Comparison of ENCODE assay signal across 29 cellular contexts in genomic region chr15:81500081-81500480, GRCh38.
"Had no signal": no experiment of that assay in that cellular context is flagged by ENCODE, and none has a peak within 500 bp of the region (broad histone marks: within the 10 kb centered on the region; RNA-seq: fewer than 3 reads in every experiment).

No MANE protein-coding gene starts in this region.

- H3K4me1 Mint-ChIP-seq: stimulated activated effector memory CD8-positive, alpha-beta T cell treated with anti-CD3 and anti-CD28 coated beads, Interleukin-12 subunit alpha, Interleukin-12 subunit beta, amount 100 ng/mL, for 72 hours; stimulated activated memory B cell treated with anti-CD40 and anti-IgM and Interleukin-4, amounts not matched to agents 10 μg/mL and 1 μg/mL and 100 μg/mL, for 72 hours; stimulated activated naive B cell treated with anti-CD40 and anti-IgM and Interleukin-4, amounts not matched to agents 10 μg/mL and 1 μg/mL and 100 μg/mL, for 72 hours; stimulated activated naive CD8-positive, alpha-beta T cell treated with anti-CD3 and anti-CD28 coated beads, Interleukin-15, amount 100 ng/mL, for 72 hours had no signal

- H3K27ac Mint-ChIP-seq: stimulated activated effector memory CD8-positive, alpha-beta T cell treated with anti-CD3 and anti-CD28 coated beads, Interleukin-12 subunit alpha, Interleukin-12 subunit beta, amount 100 ng/mL, for 72 hours; stimulated activated memory B cell treated with anti-CD40 and anti-IgM and Interleukin-4, amounts not matched to agents 10 μg/mL and 1 μg/mL and 100 μg/mL, for 72 hours; stimulated activated naive B cell treated with anti-CD40 and anti-IgM and Interleukin-4, amounts not matched to agents 10 μg/mL and 1 μg/mL and 100 μg/mL, for 72 hours; stimulated activated naive CD8-positive, alpha-beta T cell treated with anti-CD3 and anti-CD28 coated beads, Interleukin-15, Interleukin-2, amounts not matched to agents 100 ng/mL and 50 ng/mL, for 24 hours; type B pancreatic cell had no signal

- H3K36me3 ChIP-seq: stomach, suprapubic skin, thoracic aorta, thyroid gland, tibial artery, tibial nerve, transverse colon, upper lobe of left lung, upper lobe of right lung, uterus, vagina had no signal

- ATAC-seq: stimulated activated effector memory CD8-positive, alpha-beta T cell treated with anti-CD3 and anti-CD28 coated beads, Interleukin-12 subunit alpha, Interleukin-12 subunit beta, amount 100 ng/mL, for 72 hours; stimulated activated memory B cell treated with anti-CD40 and anti-IgM and Interleukin-4, amounts not matched to agents 10 μg/mL and 1 μg/mL and 100 μg/mL, for 72 hours; stimulated activated naive B cell treated with anti-CD40 and anti-IgM and Interleukin-4, amounts not matched to agents 10 μg/mL and 1 μg/mL and 100 μg/mL, for 72 hours; stimulated activated naive CD8-positive, alpha-beta T cell treated with anti-CD3 and anti-CD28 coated beads, Interleukin-15, amount 100 ng/mL, for 72 hours; stimulated activated naive CD8-positive, alpha-beta T cell treated with anti-CD3 and anti-CD28 coated beads, Interleukin-15, Interleukin-2, amounts not matched to agents 100 U/mL and 50 U/mL, for 24 hours; upper lobe of right lung had no signal

- H3K4me3 Mint-ChIP-seq: stimulated activated effector memory CD8-positive, alpha-beta T cell treated with anti-CD3 and anti-CD28 coated beads, Interleukin-12 subunit alpha, Interleukin-12 subunit beta, amount 100 ng/mL, for 72 hours; stimulated activated memory B cell treated with anti-CD40 and anti-IgM and Interleukin-4, amounts not matched to agents 10 μg/mL and 1 μg/mL and 100 μg/mL, for 72 hours; stimulated activated naive B cell treated with anti-CD40 and anti-IgM and Interleukin-4, amounts not matched to agents 10 μg/mL and 1 μg/mL and 100 μg/mL, for 72 hours; stimulated activated naive CD8-positive, alpha-beta T cell treated with anti-CD3 and anti-CD28 coated beads, Interleukin-15, amount 100 ng/mL, for 72 hours; stimulated activated naive CD8-positive, alpha-beta T cell treated with anti-CD3 and anti-CD28 coated beads, Interleukin-15, Interleukin-2, amounts not matched to agents 100 ng/mL and 50 ng/mL, for 24 hours; type B pancreatic cell had no signal

- H3K27me3 ChIP-seq: testis, thyroid gland, tibial nerve, transverse colon, upper lobe of left lung, uterus, vagina had no signal

- H3K9me3 Mint-ChIP-seq: stimulated activated effector memory CD8-positive, alpha-beta T cell treated with anti-CD3 and anti-CD28 coated beads, Interleukin-12 subunit alpha, Interleukin-12 subunit beta, amount 100 ng/mL, for 72 hours; stimulated activated naive CD8-positive, alpha-beta T cell treated with anti-CD3 and anti-CD28 coated beads, Interleukin-15, amount 100 ng/mL, for 72 hours; stimulated activated naive CD8-positive, alpha-beta T cell treated with anti-CD3 and anti-CD28 coated beads, Interleukin-15, Interleukin-2, amounts not matched to agents 100 ng/mL and 50 ng/mL, for 24 hours had no signal

- H3K27me3 Mint-ChIP-seq: stimulated activated naive CD8-positive, alpha-beta T cell treated with anti-CD3 and anti-CD28 coated beads, Interleukin-15, amount 100 ng/mL, for 72 hours; type B pancreatic cell had no signal

- H3K4me1 ChIP-seq: stomach, suprapubic skin, testis, thyroid gland, tibial artery, tibial nerve, transverse colon, upper lobe of left lung, upper lobe of right lung, uterus, vagina had no signal

- FAIRE-seq: urothelium cell line had no signal

- H3K27ac ChIP-seq: stomach, suprapubic skin, testis, thoracic aorta, thyroid gland, tibial artery, tibial nerve, transverse colon, upper lobe of left lung, upper lobe of right lung, uterus, vagina had no signal

- H3K9me3 ChIP-seq: stomach, suprapubic skin, testis, thoracic aorta, thyroid gland, tibial artery, tibial nerve, transverse colon, upper lobe of left lung, upper lobe of right lung, uterus, vagina had no signal

- H3K36me3 Mint-ChIP-seq: stimulated activated effector memory CD8-positive, alpha-beta T cell treated with anti-CD3 and anti-CD28 coated beads, Interleukin-12 subunit alpha, Interleukin-12 subunit beta, amount 100 ng/mL, for 72 hours; stimulated activated memory B cell treated with anti-CD40 and anti-IgM and Interleukin-4, amounts not matched to agents 10 μg/mL and 1 μg/mL and 100 μg/mL, for 72 hours; stimulated activated naive B cell treated with anti-CD40 and anti-IgM and Interleukin-4, amounts not matched to agents 10 μg/mL and 1 μg/mL and 100 μg/mL, for 72 hours; type B pancreatic cell had no signal

- DNase-seq: stimulated activated CD4-positive, alpha-beta T cell treated with anti-CD3 and anti-CD28 coated beads, Interleukin-2, amount 100 ng/mL, for 48 hours; stimulated activated CD4-positive, alpha-beta T cell treated with anti-CD3 and anti-CD28 coated beads, Interleukin-4, amount 100 ng/mL, for 1 hour; stimulated activated CD4-positive, alpha-beta T cell treated with anti-CD3 and anti-CD28 coated beads, Interleukin-4, amount 100 ng/mL, for 24 hours; stimulated activated CD4-positive, alpha-beta T cell treated with anti-CD3 and anti-CD28 coated beads, Interleukin-4, amount 100 ng/mL, for 4 hours; stimulated activated CD8-positive, alpha-beta memory T cell treated with anti-CD3 and anti-CD28 coated beads, Interleukin-4, amount 100 ng/mL, for 48 hours; stimulated activated naive B cell treated with anti-CD40 and anti-IgM and Interleukin-4, amounts not matched to agents 10 μg/mL and 1 μg/mL and 100 μg/mL, for 72 hours; stimulated activated naive CD4-positive, alpha-beta T cell; stimulated activated naive CD4-positive, alpha-beta T cell treated with Interleukin-2 at 50 U/mL for 16 hours; stimulated activated naive CD8-positive, alpha-beta T cell treated with anti-CD3 and anti-CD28 coated beads, Interleukin-15, amount 100 ng/mL, for 72 hours; stimulated activated naive CD8-positive, alpha-beta T cell treated with anti-CD3 and anti-CD28 coated beads, Interleukin-15, Interleukin-2, amounts not matched to agents 100 U/mL and 50 U/mL, for 24 hours; stomach; substantia nigra; testis; thyroid gland; tibial artery; transverse colon; trophoblast cell; upper lobe of left lung; upper lobe of right lung; uterus had no signal

- H3K4me3 ChIP-seq: stomach, suprapubic skin, testis, thoracic aorta, thyroid gland, tibial artery, tibial nerve, transverse colon, upper lobe of left lung, upper lobe of right lung, uterus, vagina had no signal
